Comparison of ENCODE assay signal across 16 cellular contexts in genomic region chr7:48522692-48523091, GRCh38.
A peak's percentile ranks its signal among the peaks of the same experiment; 100 is the strongest.
DNase-seq lines count a peak whose midpoint lies in the region; ATAC-seq and TF ChIP-seq lines count a peak whose summit lies in the region.
"Had no signal": no experiment of that assay in that cellular context is flagged by ENCODE, and none has a peak within 500 bp of the region (broad histone marks: within the 10 kb centered on the region; RNA-seq: fewer than 3 reads in every experiment).

No MANE protein-coding gene starts in this region.

- H3K27ac ChIP-seq in colonic mucosa (no peak overlapping the region), coronary artery (no peak overlapping the region)
- H3K27ac ChIP-seq: 22Rv1, BLaER1 had no signal

- H3K27me3 ChIP-seq in colonic mucosa, result no peaks in the 10 kb centered on the region
- H3K27me3 ChIP-seq: BLaER1 had no signal

- intact Hi-C loops in colonic mucosa (cut with DNase I), result no loop called here

- TF ChIP-seq CTCF in colonic mucosa (IDR thresholded peaks at IDR 0.05), result no peak
- no peak for TF ChIP-seq CTCF in GM20000 (IDR thresholded peaks at IDR 0.05; ENCODE audit: extremely low read depth, missing control alignments)
- no peak for TF ChIP-seq CTCF in coronary artery (IDR thresholded peaks at IDR 0.05)

- peak; percentile 56 for ATAC-seq in left lobe of liver
- ATAC-seq: GM12878 had no signal

- no peak overlapping the region for H3K9ac ChIP-seq in colonic mucosa (ENCODE audit: low read depth in 2 of 2, low read length in 2 of 2)
- H3K9ac ChIP-seq: BLaER1 had no signal

- no peaks in the 10 kb centered on the region for H3K4me1 ChIP-seq in colonic mucosa
- H3K4me1 ChIP-seq: BLaER1 had no signal

- H3K36me3 ChIP-seq in colonic mucosa, result no peaks in the 10 kb centered on the region
- H3K36me3 ChIP-seq: BLaER1 had no signal

- no peaks in the 10 kb centered on the region for H3K9me3 ChIP-seq in colonic mucosa
- H3K9me3 ChIP-seq: BLaER1 had no signal

- DNase-seq in DMS53 (lab: John Stamatoyannopoulos, UW) (peak; percentile 13), DMS53 treated with DMSO at 0.1 percent for 48 hours (lab: John Stamatoyannopoulos, UW; ENCODE audit: unreplicated experiment) (no peak), A172 (ENCODE audit: low spot score) (peak; percentile 5), colonic mucosa (peak; percentile 21), left lobe of liver (ENCODE audit: low spot score) (no peak), GM20000 (ENCODE audit: low spot score) (no peak), coronary artery (ENCODE audit: low spot score) (no peak)
- no peak for DNase-seq in activated CD4-positive, CD25-positive, alpha-beta regulatory T cell treated with anti-CD3 and anti-CD28 coated beads, Interleukin-2, amount 50 U/mL, for 72 hours
- DNase-seq: CD4-positive, alpha-beta memory T cell; DMS153; DND-41; EL; H9 had no signal

- no peak overlapping the region for H3K4me3 ChIP-seq in colonic mucosa
- H3K4me3 ChIP-seq in coronary artery, result no peak overlapping the region
- H3K4me3 ChIP-seq: BLaER1, GM12878 had no signal

Comparison
In these comparisons a context has a peak if more than half of its experiments do, and no peak if none do; other contexts are left out.
1. DNase-seq: peak in DMS53 (single experiment), A172 (single experiment) and colonic mucosa (single experiment); none in DMS53 treated with DMSO at 0.1 percent for 48 hours (single experiment), left lobe of liver (single experiment), GM20000 (single experiment), coronary artery (single experiment) and activated CD4-positive, CD25-positive, alpha-beta regulatory T cell treated with anti-CD3 and anti-CD28 coated beads, Interleukin-2, amount 50 U/mL, for 72 hours (single experiment).